Comparison of ENCODE assay signal across 13 cellular contexts in genomic region chr22:40817737-40818136, GRCh38. TPM values are rescaled to one million over a fixed set of nuclear protein-coding genes. Genes with fewer than 3 reads are reported as not detected.
DNase-seq lines count a peak whose midpoint lies in the region; ATAC-seq, FAIRE-seq and TF ChIP-seq lines count a peak whose summit lies in the region.
"Had no signal": no experiment of that assay in that cellular context is flagged by ENCODE, and none has a peak within 500 bp of the region (broad histone marks: within the 10 kb centered on the region; RNA-seq: fewer than 3 reads in every experiment).

No MANE protein-coding gene starts in this region.

- DNase-seq in A549 (ENCODE audit: low read depth in 1 of 2, low spot score in 1 of 2) (no peak), T-helper 17 cell (no peak), foreskin melanocyte (no peak), NCI-H748 (lab: John Stamatoyannopoulos, UW; ENCODE audit: unreplicated experiment) (no peak)
- DNase-seq in activated CD4-positive, CD25-positive, alpha-beta regulatory T cell (lab: John Stamatoyannopoulos, UW): no peak
- no peak for DNase-seq in stimulated activated CD4-positive, alpha-beta T cell treated with anti-CD3 and anti-CD28 coated beads, Interleukin-1b, Interleukin-23, amount 100 ng/mL, for 48 hours
- DNase-seq: DMS53, NCI-H1092 had no signal

- peaks cover 8% of the 10 kb centered on the region for H3K36me3 ChIP-seq in iPS-20b (ENCODE audit: insufficient read depth, low read depth, low read length)

- no peak for TF ChIP-seq EP300 in A549 (IDR thresholded peaks at IDR 0.05)

- ATAC-seq in A549 (no peak), T-helper 17 cell (no peak)

- H3K4me3 Mint-ChIP-seq in T-helper 17 cell: peak overlapping the region; percentile 95

- no peak for TF ChIP-seq RAD21 in A549 (conservative IDR thresholded peaks at IDR 0.05 in 1 of 2, IDR thresholded peaks at IDR 0.05 in 1 of 2)

- H3K4me2 ChIP-seq in A549: peak overlapping the region; percentile 77

- peak overlapping the region; percentile 93; the same call in 2 of the 3 replicates for H3K4me3 ChIP-seq in A549
- peak overlapping the region; percentile 96 for H3K4me3 ChIP-seq in GM12875 (ENCODE audit: low read depth, low read length)
- peak overlapping the region; percentile 85 for H3K4me3 ChIP-seq in iPS-20b (ENCODE audit: low read length)

- WGBS in A549 (ENCODE audit: missing lambda C conversion rate): 97% methylated on average over 4 of the region's 4 CpGs

- no peak for TF ChIP-seq POLR2A in A549 (IDR thresholded peaks at IDR 0.05; ENCODE audit: low read length)

- TF ChIP-seq CTCF in A549 (IDR thresholded peaks at IDR 0.05): no peak
- no peak for TF ChIP-seq CTCF in GM12875 (IDR thresholded peaks at IDR 0.05; ENCODE audit: borderline replicate concordance, insufficient read depth, low read depth, low read length)

- no peak overlapping the region; a peak in 1 of 6 replicates for H3K27ac ChIP-seq in A549
- no peak overlapping the region for H3K27ac ChIP-seq in iPS-20b (ENCODE audit: low read length)

- no peak for FAIRE-seq in A549 (lab: Jason Lieb, UNC)

- no peaks in the 10 kb centered on the region for H3K27me3 Mint-ChIP-seq in T-helper 17 cell

- CTCF ChIA-PET in A549 (lab: Yijun Ruan, JAX): interaction anchor here (1.3 to 2.3 kb wide), 3 partner anchors 8 to 135 kb away, joined by 4 to 7 read pairs (median 6); no protein-coding TSS in a partner anchor

- no peak overlapping the region; the same call in 1 of the 2 replicates for H3K9ac ChIP-seq in iPS-20b (ENCODE audit: low read depth, low read length)

- H3K27me3 ChIP-seq in iPS-20b (ENCODE audit: insufficient read depth, low read length): no peaks in the 10 kb centered on the region

- peaks cover 31% of the 10 kb centered on the region for H3K4me1 Mint-ChIP-seq in T-helper 17 cell

- H3K36me3 Mint-ChIP-seq in T-helper 17 cell (ENCODE audit: low read depth): no peaks in the 10 kb centered on the region

- H3K4me1 ChIP-seq in A549 (peaks cover 19% of the 10 kb centered on the region; the same call in 2 of the 3 replicates), iPS-20b (ENCODE audit: insufficient read depth, low read length) (peaks cover 6% of the 10 kb centered on the region; the same call in 1 of the 2 replicates)

- peak overlapping the region; percentile 82 for H3K27ac Mint-ChIP-seq in T-helper 17 cell

- H3K9me3 ChIP-seq in A549: no peaks in the 10 kb centered on the region
- H3K9me3 ChIP-seq in T-helper 17 cell (ENCODE audit: control insufficient read depth, low read length, poor library complexity, severe bottlenecking): no peaks in the 10 kb centered on the region
- no peaks in the 10 kb centered on the region for H3K9me3 ChIP-seq in iPS-20b (ENCODE audit: insufficient read depth, low read depth, low read length)

- POLR2A ChIA-PET in A549 (lab: Yijun Ruan, JAX): interaction anchor here (1.6 kb wide), 1 partner anchor 39 kb away, joined by 5 read pairs; the partner anchor contains the start of genes ST13 and XPNPEP3

TF ChIP-seq in A549, 52 proteins besides CTCF, POLR2A, EP300 and RAD21:
- TF ChIP-seq GATA3 (IDR thresholded peaks at IDR 0.05; ENCODE audit: borderline replicate concordance) (no peak), FOXS1 (CRISPR knock-in tag; IDR thresholded peaks at IDR 0.05) (no peak), BHLHE40 (IDR thresholded peaks at IDR 0.05; ENCODE audit: low read depth, low read length) (no peak), EHMT2 (IDR thresholded peaks at IDR 0.05; ENCODE audit: low read depth) (no peak), CBX2 (IDR thresholded peaks at IDR 0.05; ENCODE audit: borderline replicate concordance, low read depth) (no peak), CHD4 (IDR thresholded peaks at IDR 0.05; ENCODE audit: borderline replicate concordance) (no peak), TFCP2L1 (CRISPR knock-in tag; IDR thresholded peaks at IDR 0.05) (no peak), HEYL (CRISPR knock-in tag; IDR thresholded peaks at IDR 0.05) (no peak), RNF2 (IDR thresholded peaks at IDR 0.05; ENCODE audit: borderline replicate concordance, low read depth) (no peak), NPAS2 (CRISPR knock-in tag; IDR thresholded peaks at IDR 0.05; ENCODE audit: borderline replicate concordance) (no peak)
- TF ChIP-seq, protein P1, sequence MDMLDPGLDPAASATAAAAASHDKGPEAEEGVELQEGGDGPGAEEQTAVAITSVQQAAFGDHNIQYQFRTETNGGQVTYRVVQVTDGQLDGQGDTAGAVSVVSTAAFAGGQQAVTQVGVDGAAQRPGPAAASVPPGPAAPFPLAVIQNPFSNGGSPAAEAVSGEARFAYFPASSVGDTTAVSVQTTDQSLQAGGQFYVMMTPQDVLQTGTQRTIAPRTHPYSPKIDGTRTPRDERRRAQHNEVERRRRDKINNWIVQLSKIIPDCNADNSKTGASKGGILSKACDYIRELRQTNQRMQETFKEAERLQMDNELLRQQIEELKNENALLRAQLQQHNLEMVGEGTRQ (IDR thresholded peaks at IDR 0.05): no peak
- TF ChIP-seq, protein P2, sequence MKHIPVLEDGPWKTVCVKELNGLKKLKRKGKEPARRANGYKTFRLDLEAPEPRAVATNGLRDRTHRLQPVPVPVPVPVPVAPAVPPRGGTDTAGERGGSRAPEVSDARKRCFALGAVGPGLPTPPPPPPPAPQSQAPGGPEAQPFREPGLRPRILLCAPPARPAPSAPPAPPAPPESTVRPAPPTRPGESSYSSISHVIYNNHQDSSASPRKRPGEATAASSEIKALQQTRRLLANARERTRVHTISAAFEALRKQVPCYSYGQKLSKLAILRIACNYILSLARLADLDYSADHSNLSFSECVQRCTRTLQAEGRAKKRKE (CRISPR knock-in tag; IDR thresholded peaks at IDR 0.05; ENCODE audit: low read depth): no peak
- TF ChIP-seq, protein P3, sequence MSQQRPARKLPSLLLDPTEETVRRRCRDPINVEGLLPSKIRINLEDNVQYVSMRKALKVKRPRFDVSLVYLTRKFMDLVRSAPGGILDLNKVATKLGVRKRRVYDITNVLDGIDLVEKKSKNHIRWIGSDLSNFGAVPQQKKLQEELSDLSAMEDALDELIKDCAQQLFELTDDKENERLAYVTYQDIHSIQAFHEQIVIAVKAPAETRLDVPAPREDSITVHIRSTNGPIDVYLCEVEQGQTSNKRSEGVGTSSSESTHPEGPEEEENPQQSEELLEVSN (IDR thresholded peaks at IDR 0.05; ENCODE audit: borderline replicate concordance, low read depth): no peak

RNA-seq across cellular contexts. Expression of gene SLC25A17, which starts 1.4 kb away (rescaled TPM):
- polyA plus RNA-seq in A549 (2011; rRNA removed) (33.7 and 35.1 TPM in 2 replicates), A549 (2017; fragmentation: RNase III; extraction: RNeasy Plus Mini Kit Qiagen cat#74134 plus additional on column Dnase treatment) (17.2 to 20.3 TPM (median 19.9 TPM) in 3 replicates)
- polyA plus RNA-seq in A549 (2012; cell fraction: cytosol; rRNA removed): 9.7 and 13.3 TPM in 2 replicates
- polyA plus RNA-seq in A549 (2012; cell fraction: nucleus; rRNA removed): 8.0 and 12.4 TPM in 2 replicates
- 7.3 and 9.9 TPM in 2 replicates for polyA minus RNA-seq in A549 (2011; rRNA and poly(A)+ RNA removed)
- total RNA-seq in T-helper 17 cell: 1 to 10 TPM; 6.9 to 9.0 TPM

RNA-seq across cellular contexts. Expression of gene ST13, which starts 38.7 kb away (rescaled TPM):
- polyA plus RNA-seq in A549 (2011; rRNA removed) (114 and 181 TPM in 2 replicates), A549 (2017; fragmentation: RNase III; extraction: RNeasy Plus Mini Kit Qiagen cat#74134 plus additional on column Dnase treatment) (212 to 227 TPM (median 220 TPM) in 3 replicates)
- 53.2 and 57.4 TPM in 2 replicates for polyA plus RNA-seq in A549 (2012; cell fraction: cytosol; rRNA removed)
- polyA plus RNA-seq in A549 (2012; cell fraction: nucleus; rRNA removed): 15.5 and 19.4 TPM in 2 replicates
- polyA minus RNA-seq in A549 (2011; rRNA and poly(A)+ RNA removed): 50.5 and 53.7 TPM in 2 replicates
- 100 to 1,000 TPM; 114 to 117 TPM for total RNA-seq in T-helper 17 cell

RNA-seq across cellular contexts. Expression of gene XPNPEP3, which starts 39.2 kb away (rescaled TPM):
- 23.3 and 23.6 TPM in 2 replicates for polyA plus RNA-seq in A549 (2011; rRNA removed)
- polyA plus RNA-seq in A549 (2012; cell fraction: cytosol; rRNA removed): 8.9 and 10.1 TPM in 2 replicates
- 5.4 and 7.6 TPM in 2 replicates for polyA plus RNA-seq in A549 (2012; cell fraction: nucleus; rRNA removed)
- polyA plus RNA-seq in A549 (2017; fragmentation: RNase III; extraction: RNeasy Plus Mini Kit Qiagen cat#74134 plus additional on column Dnase treatment): 10.4 to 12.7 TPM (median 12.7 TPM) in 3 replicates
- 26.6 and 37.1 TPM in 2 replicates for polyA minus RNA-seq in A549 (2011; rRNA and poly(A)+ RNA removed)
- total RNA-seq in T-helper 17 cell: 10 to 100 TPM; 13.8 to 16.0 TPM

RNA-seq across cellular contexts. Expression of gene DNAJB7, which starts 44.2 kb away (rescaled TPM):
- polyA plus RNA-seq in A549 (2011; rRNA removed): not detected in 2 replicates
- polyA plus RNA-seq in A549 (2012; cell fraction: cytosol; rRNA removed): not detected in 2 replicates
- polyA plus RNA-seq in A549 (2012; cell fraction: nucleus; rRNA removed): not detected in 2 replicates
- polyA plus RNA-seq in A549 (2017; fragmentation: RNase III; extraction: RNeasy Plus Mini Kit Qiagen cat#74134 plus additional on column Dnase treatment): not detected in 3 replicates
- not detected in 2 replicates for polyA minus RNA-seq in A549 (2011; rRNA and poly(A)+ RNA removed)
- total RNA-seq in T-helper 17 cell: not detected
- total RNA-seq: H4; lung microvascular endothelial cell; T-helper 1 cell treated with Interleukin-12 subunit alpha and Interleukin-12 subunit beta and Interleukin-4 antibody, amounts not matched to agents 30 ng/mL and 1 ng/mL, for 36 hours had no signal
